ENCODE assay signal across 32 cellular contexts in genomic region chr2:156165742-156166141, GRCh38.
"Had no signal": no experiment of that assay in that cellular context is flagged by ENCODE, and none has a peak within 500 bp of the region (broad histone marks: within the 10 kb centered on the region; RNA-seq: fewer than 3 reads in every experiment).

No MANE protein-coding gene starts in this region.

- H3K27ac ChIP-seq: adrenal gland, ascending aorta, body of pancreas, brain microvascular endothelial cell, breast epithelium, cardiac muscle cell had no signal

- ATAC-seq: activated naive CD4-positive, alpha-beta T cell treated with anti-CD3 and anti-CD28 coated beads, Interleukin-2, amount 50 U/mL, for 72 hours; activated naive CD8-positive, alpha-beta T cell treated with anti-CD3 and anti-CD28 coated beads, Interleukin-2, amount 50 U/mL, for 24 hours; activated T-cell treated with anti-CD3 and anti-CD28 coated beads, Interleukin-2, amount 50 U/mL, for 4 hours; activated T-cell treated with anti-CD3 and anti-CD28 coated beads, Interleukin-2, amount 50 U/mL, for 72 hours; activated T-helper 17 cell treated with anti-CD3 and anti-CD28 coated beads, Interleukin-2, amount 50 U/mL, for 72 hours; body of pancreas had no signal

- H3K27me3 ChIP-seq: ascending aorta, body of pancreas, brain microvascular endothelial cell, breast epithelium, cardiac muscle cell had no signal

- H3K9me3 ChIP-seq: adrenal gland, ascending aorta, body of pancreas, breast epithelium had no signal

- H3K4me3 ChIP-seq: adrenal gland, ascending aorta, body of pancreas, breast epithelium, cardiac muscle cell had no signal

- H3K4me1 ChIP-seq: adrenal gland, ascending aorta, body of pancreas, breast epithelium had no signal

- DNase-seq: activated effector memory CD4-positive, alpha-beta T cell treated with anti-CD3 and anti-CD28 coated beads, Interleukin-2, amount 50 U/mL, for 16 hours; activated effector memory CD4-positive, alpha-beta T cell treated with Interleukin-2 at 50 U/mL for 16 hours; activated gamma-delta T cell; activated gamma-delta T cell treated with Interleukin-2 at 50 U/mL for 16 hours; activated naive CD4-positive, alpha-beta T cell; activated naive CD4-positive, alpha-beta T cell treated with anti-CD3 and anti-CD28 coated beads for 36 hours; activated naive CD4-positive, alpha-beta T cell treated with anti-CD3 and anti-CD28 coated beads, Interleukin-2, amount 10 ng/mL, durations not matched to agents 7 days and 5 days; activated naive CD4-positive, alpha-beta T cell treated with anti-CD3 and anti-CD28 coated beads, Interleukin-2, amount 50 U/mL, for 16 hours; activated naive CD4-positive, alpha-beta T cell treated with Interleukin-2 at 50 U/mL for 16 hours; activated naive CD8-positive, alpha-beta T cell treated with anti-CD3 and anti-CD28 coated beads for 36 hours; activated naive CD8-positive, alpha-beta T cell treated with anti-CD3 and anti-CD28 coated beads, Interleukin-2, amount 10 ng/mL, durations not matched to agents 7 days and 5 days; activated naive CD8-positive, alpha-beta T cell treated with anti-CD3 and anti-CD28 coated beads, Interleukin-2, amount 50 U/mL, for 24 hours; activated T-cell treated with anti-CD3 and anti-CD28 coated beads, Interleukin-2, amount 50 U/mL, for 1 hour; activated T-cell treated with anti-CD3 and anti-CD28 coated beads, Interleukin-2, amount 50 U/mL, for 24 hours; activated T-cell treated with anti-CD3 and anti-CD28 coated beads, Interleukin-2, amount 50 U/mL, for 4 hours; activated T-cell treated with anti-CD3 and anti-CD28 coated beads, Interleukin-2, amount 50 U/mL, for 48 hours; activated T-cell treated with anti-CD3 and anti-CD28 coated beads, Interleukin-2, amount 50 U/mL, for 72 hours; adrenal gland; amniotic stem cell; amygdala; anterior cingulate cortex; aorta; body of pancreas; brain microvascular endothelial cell; caudate nucleus; central memory CD4-positive, alpha-beta T cell; cerebellar nuclear complex had no signal

- H3K36me3 ChIP-seq: adrenal gland, ascending aorta, brain microvascular endothelial cell, breast epithelium, cardiac muscle cell had no signal
